In the genomic region with DNA sequence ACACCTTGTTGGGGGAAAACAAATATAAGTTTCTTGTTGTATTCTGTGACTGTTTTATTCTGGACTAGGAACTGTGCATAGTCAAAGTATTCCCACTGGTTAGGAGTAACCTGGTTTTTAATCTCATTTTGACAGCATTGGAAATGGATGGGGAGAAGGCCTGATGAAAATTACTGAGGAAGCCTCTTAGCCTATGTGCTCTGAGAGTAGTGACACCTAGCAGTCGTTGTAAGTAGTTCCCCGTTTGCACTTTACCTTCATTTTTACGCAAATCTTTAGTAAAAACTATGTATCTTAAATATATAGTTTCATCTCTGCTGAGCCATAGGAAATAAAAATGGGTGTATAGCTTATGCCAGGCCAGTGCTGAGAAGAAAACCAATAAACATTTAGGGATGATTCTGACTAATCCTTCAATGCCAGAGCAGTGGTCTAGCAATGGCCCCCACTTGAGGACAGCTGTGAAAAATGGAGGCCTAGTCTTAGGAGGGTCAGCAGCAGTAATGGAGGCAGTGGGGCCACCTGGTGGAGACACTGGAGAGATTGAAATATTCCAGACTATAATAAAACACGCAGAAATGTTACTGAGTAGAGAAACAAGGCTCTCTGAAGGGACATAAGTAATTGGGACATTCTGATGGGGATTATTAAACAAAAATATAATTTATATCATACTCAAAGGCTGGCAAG, we compare ENCODE assay signal across 8 cellular contexts.
DNase-seq lines count a peak whose midpoint lies in the region; ATAC-seq, FAIRE-seq and TF ChIP-seq lines count a peak whose summit lies in the region.

No MANE protein-coding gene starts in this region.

- H3K27ac ChIP-seq in K562 (ENCODE audit: extremely low read depth, low read depth, low read length): no peak overlapping the region

- H3K4me1 ChIP-seq in K562 (replicated peaks in 1 of 2; ENCODE audit: control insufficient read depth in 2 of 2, insufficient read depth in 2 of 2, low read length in 2 of 2) (no peaks in the 10 kb centered on the region), mucosa of descending colon (ENCODE audit: low read depth) (no peaks in the 10 kb centered on the region)

- TF ChIP-seq POLR2A in K562 (conservative IDR thresholded peaks at IDR 0.05): no peak

- no peaks in the 10 kb centered on the region for H3K79me2 ChIP-seq in K562 (ENCODE audit: control insufficient read depth, insufficient read depth, low read length)

- no peak overlapping the region for H3K9ac ChIP-seq in K562 (ENCODE audit: insufficient read depth in 1 of 2, low read depth in 2 of 2, low read length in 2 of 2)

- peak in 1 of 3 experiments; percentile 10; a peak in 1 of 6 replicates for TF ChIP-seq CTCF in K562 (IDR thresholded peaks at IDR 0.05 in 2 of 3, conservative IDR thresholded peaks at IDR 0.05 in 1 of 3; ENCODE audit: insufficient read depth in 2 of 3, low read depth in 1 of 3, low read length in 3 of 3)
- no peak for TF ChIP-seq CTCF in mucosa of descending colon (IDR thresholded peaks at IDR 0.05)

- in situ Hi-C loops in K562 (cut with MboI): no loop called here

- no peaks in the 10 kb centered on the region for H3K9me1 ChIP-seq in K562 (ENCODE audit: control insufficient read depth, insufficient read depth, low read length)

- ATAC-seq in K562: no peak
- ATAC-seq in mucosa of descending colon: peak; percentile 25
- ATAC-seq in GM19351 (IDR thresholded peaks at IDR 0.05; ENCODE audit: unreplicated experiment): no peak

- no peak overlapping the region for H3K4me2 ChIP-seq in K562 (ENCODE audit: insufficient read depth, low read length)

- intact Hi-C loops in K562 (cut with micrococcal nuclease) (no loop called here), mucosa of descending colon (cut with DNase I, micrococcal nuclease) (no loop called here)

- H2AFZ ChIP-seq in K562 (ENCODE audit: low read depth, low read length): no peak overlapping the region

- no peaks in the 10 kb centered on the region for H3K27me3 ChIP-seq in K562 (ENCODE audit: control insufficient read depth in 2 of 2, insufficient read depth in 2 of 2, low read length in 2 of 2)

- FAIRE-seq in K562 (lab: Jason Lieb, UNC): no peak

- no peak for TF ChIP-seq EP300 in K562 (IDR thresholded peaks at IDR 0.05; ENCODE audit: low read length)

- DNase-seq in Daoy (ENCODE audit: low read depth) (peak; percentile 50), NAMALWA (ENCODE audit: low spot score) (peak; percentile 15), K562 (ENCODE audit: extremely low read depth in 1 of 4, low spot score in 3 of 4) (peak; percentile 4 to 12 (median 8)), mucosa of descending colon (peak in 2 of 3 donors; percentile 28 to 31), epidermal melanocyte (ENCODE audit: insufficient read length, low spot score) (no peak), NCI-H226 (no peak)
- no peak for DNase-seq in stimulated activated CD4-positive, alpha-beta T cell treated with anti-CD3 and anti-CD28 coated beads, Interleukin-1b, Interleukin-23, amount 100 ng/mL, for 48 hours

- WGBS in K562 (ENCODE audit: insufficient coverage, low coverage, missing lambda C conversion rate): 0% methylated on average over 4 of the region's 4 CpGs

- H3K36me3 ChIP-seq in K562 (ENCODE audit: control insufficient read depth, insufficient read depth, low read length) (no peaks in the 10 kb centered on the region), mucosa of descending colon (ENCODE audit: low read depth) (no peaks in the 10 kb centered on the region)

- POLR2A ChIA-PET in K562 (lab: Yijun Ruan, JAX): no interaction called here

- CTCF ChIA-PET in K562 (lab: Yijun Ruan, JAX; ENCODE audit: low intra/inter-chr PET ratio): no interaction called here

- H3K4me3 ChIP-seq in K562 (no peak overlapping the region), mucosa of descending colon (no peak overlapping the region)

- BruUV-seq in K562 (replicated peaks; lab: Mats Ljungman, UMichigan): no TSS peak

- TF ChIP-seq RAD21 in K562 (CRISPR knock-in tag; conservative IDR thresholded peaks at IDR 0.05 in 1 of 2, IDR thresholded peaks at IDR 0.05 in 1 of 2): peak in 1 of 2 experiments; percentile 44; a peak in 2 of 4 replicates

- H3K9me3 ChIP-seq in K562 (replicated peaks; ENCODE audit: control insufficient read depth, insufficient read depth, low read depth, low read length) (no peaks in the 10 kb centered on the region), mucosa of descending colon (no peaks in the 10 kb centered on the region)

- no peaks in the 10 kb centered on the region for H4K20me1 ChIP-seq in K562 (replicated peaks; ENCODE audit: control insufficient read depth, insufficient read depth, low read length)

TF ChIP-seq in K562, 482 proteins besides CTCF, POLR2A, EP300 and RAD21:
- TF ChIP-seq SMARCE1 (IDR thresholded peaks at IDR 0.05) (no peak), ZNF282 (CRISPR knock-in tag; IDR thresholded peaks at IDR 0.05) (no peak), TAF7 (tag; IDR thresholded peaks at IDR 0.05) (no peak), TEAD1 (CRISPR knock-in tag; IDR thresholded peaks at IDR 0.05) (no peak), NBN (IDR thresholded peaks at IDR 0.05; ENCODE audit: low read depth) (no peak), KAT7 (CRISPR knock-in tag; IDR thresholded peaks at IDR 0.05; ENCODE audit: borderline replicate concordance) (no peak), MTF1 (CRISPR knock-in tag; IDR thresholded peaks at IDR 0.05; ENCODE audit: borderline replicate concordance) (no peak), HNRNPLL (IDR thresholded peaks at IDR 0.05; ENCODE audit: low read depth, low read length, poor library complexity, severe bottlenecking) (no peak), POU5F1 (IDR thresholded peaks at IDR 0.05; ENCODE audit: borderline replicate concordance, low read depth, low read length, partially characterized antibody) (no peak), SRF (CRISPR knock-in tag; IDR thresholded peaks at IDR 0.05) (no peak), ZSCAN29 (IDR thresholded peaks at IDR 0.05) (no peak), ZNF217 (CRISPR knock-in tag; IDR thresholded peaks at IDR 0.05) (no peak), NR2F6 (CRISPR knock-in tag; IDR thresholded peaks at IDR 0.05) (no peak)
- TF ChIP-seq, protein P1, sequence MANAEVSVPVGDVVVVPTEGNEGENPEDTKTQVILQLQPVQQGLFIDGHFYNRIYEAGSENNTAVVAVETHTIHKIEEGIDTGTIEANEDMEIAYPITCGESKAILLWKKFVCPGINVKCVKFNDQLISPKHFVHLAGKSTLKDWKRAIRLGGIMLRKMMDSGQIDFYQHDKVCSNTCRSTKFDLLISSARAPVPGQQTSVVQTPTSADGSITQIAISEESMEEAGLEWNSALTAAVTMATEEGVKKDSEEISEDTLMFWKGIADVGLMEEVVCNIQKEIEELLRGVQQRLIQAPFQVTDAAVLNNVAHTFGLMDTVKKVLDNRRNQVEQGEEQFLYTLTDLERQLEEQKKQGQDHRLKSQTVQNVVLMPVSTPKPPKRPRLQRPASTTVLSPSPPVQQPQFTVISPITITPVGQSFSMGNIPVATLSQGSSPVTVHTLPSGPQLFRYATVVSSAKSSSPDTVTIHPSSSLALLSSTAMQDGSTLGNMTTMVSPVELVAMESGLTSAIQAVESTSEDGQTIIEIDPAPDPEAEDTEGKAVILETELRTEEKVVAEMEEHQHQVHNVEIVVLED (CRISPR knock-in tag; IDR thresholded peaks at IDR 0.05): no peak
- TF ChIP-seq, protein P2, sequence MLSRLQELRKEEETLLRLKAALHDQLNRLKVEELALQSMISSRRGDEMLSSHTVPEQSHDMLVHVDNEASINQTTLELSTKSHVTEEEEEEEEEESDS (CRISPR knock-in tag; IDR thresholded peaks at IDR 0.05): no peak
- TF ChIP-seq, protein P3, sequence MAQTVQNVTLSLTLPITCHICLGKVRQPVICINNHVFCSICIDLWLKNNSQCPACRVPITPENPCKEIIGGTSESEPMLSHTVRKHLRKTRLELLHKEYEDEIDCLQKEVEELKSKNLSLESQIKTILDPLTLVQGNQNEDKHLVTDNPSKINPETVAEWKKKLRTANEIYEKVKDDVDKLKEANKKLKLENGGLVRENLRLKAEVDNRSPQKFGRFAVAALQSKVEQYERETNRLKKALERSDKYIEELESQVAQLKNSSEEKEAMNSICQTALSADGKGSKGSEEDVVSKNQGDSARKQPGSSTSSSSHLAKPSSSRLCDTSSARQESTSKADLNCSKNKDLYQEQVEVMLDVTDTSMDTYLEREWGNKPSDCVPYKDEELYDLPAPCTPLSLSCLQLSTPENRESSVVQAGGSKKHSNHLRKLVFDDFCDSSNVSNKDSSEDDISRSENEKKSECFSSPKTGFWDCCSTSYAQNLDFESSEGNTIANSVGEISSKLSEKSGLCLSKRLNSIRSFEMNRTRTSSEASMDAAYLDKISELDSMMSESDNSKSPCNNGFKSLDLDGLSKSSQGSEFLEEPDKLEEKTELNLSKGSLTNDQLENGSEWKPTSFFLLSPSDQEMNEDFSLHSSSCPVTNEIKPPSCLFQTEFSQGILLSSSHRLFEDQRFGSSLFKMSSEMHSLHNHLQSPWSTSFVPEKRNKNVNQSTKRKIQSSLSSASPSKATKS (CRISPR knock-in tag; IDR thresholded peaks at IDR 0.05): no peak
- TF ChIP-seq, protein P4, sequence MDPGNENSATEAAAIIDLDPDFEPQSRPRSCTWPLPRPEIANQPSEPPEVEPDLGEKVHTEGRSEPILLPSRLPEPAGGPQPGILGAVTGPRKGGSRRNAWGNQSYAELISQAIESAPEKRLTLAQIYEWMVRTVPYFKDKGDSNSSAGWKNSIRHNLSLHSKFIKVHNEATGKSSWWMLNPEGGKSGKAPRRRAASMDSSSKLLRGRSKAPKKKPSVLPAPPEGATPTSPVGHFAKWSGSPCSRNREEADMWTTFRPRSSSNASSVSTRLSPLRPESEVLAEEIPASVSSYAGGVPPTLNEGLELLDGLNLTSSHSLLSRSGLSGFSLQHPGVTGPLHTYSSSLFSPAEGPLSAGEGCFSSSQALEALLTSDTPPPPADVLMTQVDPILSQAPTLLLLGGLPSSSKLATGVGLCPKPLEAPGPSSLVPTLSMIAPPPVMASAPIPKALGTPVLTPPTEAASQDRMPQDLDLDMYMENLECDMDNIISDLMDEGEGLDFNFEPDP (CRISPR knock-in tag; IDR thresholded peaks at IDR 0.05): no peak

Comparison
In these comparisons a context has a peak if more than half of its experiments do, and no peak if none do; other contexts are left out.
1. DNase-seq: peak in Daoy (single experiment), NAMALWA (single experiment), K562 (4 of 4) and mucosa of descending colon (2 of 3); none in epidermal melanocyte (single experiment), NCI-H226 (single experiment) and stimulated activated CD4-positive, alpha-beta T cell treated with anti-CD3 and anti-CD28 coated beads, Interleukin-1b, Interleukin-23, amount 100 ng/mL, for 48 hours (single experiment).